In the genomic region with DNA sequence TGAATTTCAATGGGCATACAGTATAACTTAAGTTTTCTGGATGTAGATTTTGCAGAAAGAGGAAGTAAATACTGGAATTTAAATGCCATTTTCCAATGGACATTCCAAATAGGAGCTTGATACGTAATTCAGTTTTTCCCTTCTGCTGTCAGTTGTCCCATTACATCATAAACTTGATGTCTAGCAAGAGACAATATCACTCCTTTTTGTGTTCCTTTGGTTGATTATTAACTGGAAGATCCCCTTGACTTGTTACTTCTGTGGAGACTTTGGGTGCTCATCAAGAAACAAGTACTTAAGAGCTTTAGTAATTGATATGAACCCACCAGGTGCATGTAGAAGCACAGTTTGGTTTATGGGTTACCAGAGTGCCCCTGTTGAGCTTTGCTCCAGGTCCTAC, we compare ENCODE assay signal across 15 cellular contexts.
DNase-seq lines count a peak whose midpoint lies in the region; ATAC-seq and TF ChIP-seq lines count a peak whose summit lies in the region.
"Had no signal": no experiment of that assay in that cellular context is flagged by ENCODE, and none has a peak within 500 bp of the region (broad histone marks: within the 10 kb centered on the region; RNA-seq: fewer than 3 reads in every experiment).

No MANE protein-coding gene starts in this region.

- no peak overlapping the region for H3K4me3 ChIP-seq in brain microvascular endothelial cell (ENCODE audit: low read depth, low read length)
- H3K4me3 ChIP-seq: body of pancreas, HAP-1 had no signal

- CTCF ChIA-PET in GM10248 (lab: Yijun Ruan, JAX) = interaction anchor here (0.8 to 2.4 kb wide), 11 partner anchors 7 to 50 kb away, joined by 3 to 8 read pairs (median 4); no protein-coding TSS in a partner anchor

- in situ Hi-C loops in brain microvascular endothelial cell (cut with HindIII; ENCODE audit: low pct_ligation_motif_present, low sequenced_read_pairs) = no loop called here

- H3K4me1 Mint-ChIP-seq in endothelial cell (ENCODE audit: unreplicated experiment) = peaks cover 23% of the 10 kb centered on the region

- no peaks in the 10 kb centered on the region for H3K27me3 ChIP-seq in brain microvascular endothelial cell (replicated peaks)
- H3K27me3 ChIP-seq: BE2C, body of pancreas had no signal

- POLR2A ChIA-PET in GM10248 (lab: Yijun Ruan, JAX) = no interaction called here

- DNase-seq in GM10248 (ENCODE audit: extremely low spot score) = peak; percentile 24
- peak; percentile 45 for DNase-seq in SHP77 treated with DMSO at 0.1 percent for 48 hours (lab: John Stamatoyannopoulos, UW)
- DNase-seq in globus pallidus (ENCODE audit: low spot score) = no peak
- DNase-seq in brain microvascular endothelial cell = no peak
- no peak for DNase-seq in endothelial cell (ENCODE audit: low spot score)
- DNase-seq: activated CD4-positive, CD25-positive, alpha-beta regulatory T cell; activated naive CD4-positive, alpha-beta T cell treated with anti-CD3 and anti-CD28 coated beads for 36 hours; left ventricle myocardium superior; stimulated activated CD4-positive, alpha-beta T cell treated with anti-CD3 and anti-CD28 coated beads, Interleukin-15, amount 100 ng/mL, for 24 hours had no signal

- H3K27ac ChIP-seq in brain microvascular endothelial cell = no peak overlapping the region

- H3K36me3 ChIP-seq in brain microvascular endothelial cell (replicated peaks) = no peaks in the 10 kb centered on the region
- H3K36me3 ChIP-seq: BE2C, HAP-1 had no signal

- no peaks in the 10 kb centered on the region for H3K36me3 Mint-ChIP-seq in endothelial cell (ENCODE audit: low read depth, unreplicated experiment)

- no peaks in the 10 kb centered on the region for H3K27me3 Mint-ChIP-seq in endothelial cell (ENCODE audit: unreplicated experiment)

- H3K4me3 Mint-ChIP-seq in endothelial cell (ENCODE audit: unreplicated experiment) = no peak overlapping the region
- H3K4me3 Mint-ChIP-seq: activated naive CD4-positive, alpha-beta T cell treated with anti-CD3 and anti-CD28 coated beads for 36 hours had no signal

- TF ChIP-seq CTCF in GM10248 (IDR thresholded peaks at IDR 0.05; ENCODE audit: control extremely low read depth, extremely low read depth, low read depth, missing control alignments) (no peak), brain microvascular endothelial cell (IDR thresholded peaks at IDR 0.05; ENCODE audit: low read depth, low read length, missing control alignments) (no peak), endothelial cell (IDR thresholded peaks at IDR 0.05; ENCODE audit: unreplicated experiment) (no peak)

- no peaks in the 10 kb centered on the region for H3K9me3 Mint-ChIP-seq in endothelial cell (ENCODE audit: unreplicated experiment)
- H3K9me3 Mint-ChIP-seq: activated naive CD4-positive, alpha-beta T cell treated with anti-CD3 and anti-CD28 coated beads for 36 hours had no signal

- H3K27ac Mint-ChIP-seq in endothelial cell (ENCODE audit: unreplicated experiment) = no peak overlapping the region
- H3K27ac Mint-ChIP-seq: activated naive CD4-positive, alpha-beta T cell treated with anti-CD3 and anti-CD28 coated beads for 36 hours had no signal

- ATAC-seq in GM19395 (IDR thresholded peaks at IDR 0.05; ENCODE audit: unreplicated experiment) (peak; percentile 40), HG03175 (IDR thresholded peaks at IDR 0.05; ENCODE audit: unreplicated experiment) (peak; percentile 66), HG03521 (IDR thresholded peaks at IDR 0.05; ENCODE audit: unreplicated experiment) (no peak)
- ATAC-seq: body of pancreas had no signal

Comparison
In these comparisons a context has a peak if more than half of its experiments do, and no peak if none do; other contexts are left out.
1. DNase-seq: peak in GM10248 (single experiment) and SHP77 treated with DMSO at 0.1 percent for 48 hours (single experiment); none in globus pallidus (single experiment), brain microvascular endothelial cell (single experiment) and endothelial cell (single experiment).